Comparison of ENCODE assay signal across 3 cellular contexts in genomic region chr7:5586279-5586962, GRCh38.
TF ChIP-seq lines count a peak whose summit lies in the region.

No MANE protein-coding gene starts in this region.

TF ChIP-seq in SK-N-SH, 30 proteins besides CTCF, POLR2A, EP300 and RAD21:
- TF ChIP-seq USF1 (IDR thresholded peaks at IDR 0.05; ENCODE audit: borderline replicate concordance, low read depth) (no peak), YY1 (IDR thresholded peaks at IDR 0.05; ENCODE audit: low read depth) (no peak), FOXJ3 (CRISPR knock-in tag; IDR thresholded peaks at IDR 0.05) (no peak)

TF ChIP-seq in SK-N-SH treated with all-trans-retinoic acid at 6 μM for 48 hours, 23 proteins besides CTCF, POLR2A, EP300 and RAD21:
- TF ChIP-seq CREB5 (CRISPR knock-in tag; IDR thresholded peaks at IDR 0.05; ENCODE audit: low read depth) (no peak), CSDC2 (CRISPR knock-in tag; IDR thresholded peaks at IDR 0.05) (no peak), ZC3H10 (CRISPR knock-in tag; IDR thresholded peaks at IDR 0.05) (no peak), CSRNP3 (CRISPR knock-in tag; IDR thresholded peaks at IDR 0.05) (no peak), GLIS3 (CRISPR knock-in tag; IDR thresholded peaks at IDR 0.05) (no peak), ARNTL (CRISPR knock-in tag; IDR thresholded peaks at IDR 0.05; ENCODE audit: borderline replicate concordance, low read depth) (no peak), ZNF8 (CRISPR knock-in tag; IDR thresholded peaks at IDR 0.05) (no peak), ESRRG (CRISPR knock-in tag; IDR thresholded peaks at IDR 0.05) (no peak), PPARA (CRISPR knock-in tag; IDR thresholded peaks at IDR 0.05; ENCODE audit: borderline replicate concordance) (no peak), ZFP30 (CRISPR knock-in tag; IDR thresholded peaks at IDR 0.05) (no peak), SNAI2 (CRISPR knock-in tag; IDR thresholded peaks at IDR 0.05) (no peak), TOX (CRISPR knock-in tag; IDR thresholded peaks at IDR 0.05; ENCODE audit: borderline replicate concordance) (no peak)
TF ChIP-seq in SK-N-SH treated with all-trans-retinoic acid at 6 μM for 48 hours: peak in this region for 0.

TF ChIP-seq in K562, 482 proteins besides CTCF, POLR2A, EP300 and RAD21 (continued from another document):
- TF ChIP-seq MAX (CRISPR knock-in tag; IDR thresholded peaks at IDR 0.05) (0 out of 2 replicates have a peak, but pooled peaks have one; percentile 27), TFE3 (CRISPR knock-in tag; IDR thresholded peaks at IDR 0.05) (no peak), ATF3 (IDR thresholded peaks at IDR 0.05) (peak; percentile 67; the same call in 1 of the 2 replicates), ATF3 (CRISPR knock-in tag; conservative IDR thresholded peaks at IDR 0.05) (no peak), ZNF282 (CRISPR knock-in tag; IDR thresholded peaks at IDR 0.05) (no peak)
